Comparison of ENCODE assay signal across 14 cellular contexts in the genomic region with DNA sequence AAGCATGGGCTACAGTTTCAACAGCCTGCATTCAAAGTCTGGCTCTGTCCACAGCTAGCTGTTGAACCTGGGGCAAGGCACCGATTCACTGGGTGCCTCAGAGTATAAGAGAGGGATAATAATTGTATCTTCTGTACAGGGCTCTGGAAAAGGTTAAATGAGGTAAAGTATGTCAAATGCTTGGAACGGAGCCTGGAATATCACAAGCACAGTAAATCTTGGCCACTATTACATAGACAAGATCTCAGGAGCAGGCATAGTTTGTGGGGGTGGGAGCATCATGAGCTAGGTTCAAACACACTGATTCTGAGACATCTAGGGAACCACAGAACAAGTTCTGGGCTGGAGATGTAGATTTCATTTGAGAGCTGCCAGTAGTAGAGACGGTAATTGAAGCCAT.
DNase-seq lines count a peak whose midpoint lies in the region; ATAC-seq and TF ChIP-seq lines count a peak whose summit lies in the region.
"Had no signal": no experiment of that assay in that cellular context is flagged by ENCODE, and none has a peak within 500 bp of the region (broad histone marks: within the 10 kb centered on the region; RNA-seq: fewer than 3 reads in every experiment).

No MANE protein-coding gene starts in this region.

- peak; percentile 18 for ATAC-seq in left lobe of liver
- no peak for ATAC-seq in HG02870 (IDR thresholded peaks at IDR 0.05; ENCODE audit: unreplicated experiment)
- ATAC-seq in GM19324 (IDR thresholded peaks at IDR 0.05; ENCODE audit: low FRiP score, unreplicated experiment), result no peak

- no peaks in the 10 kb centered on the region for H3K9me3 ChIP-seq in AG04450 (ENCODE audit: control insufficient read depth, insufficient read depth, low read length)
- H3K9me3 ChIP-seq: right lobe of liver had no signal

- TF ChIP-seq CTCF in AG04450 (IDR thresholded peaks at IDR 0.05; ENCODE audit: low read depth, low read length), result no peak
- TF ChIP-seq CTCF in choroid plexus epithelial cell (conservative IDR thresholded peaks at IDR 0.05; ENCODE audit: low read depth, low read length), result no peak

- DNase-seq in AG04450 (ENCODE audit: low read depth, low spot score) (peak; percentile 83), M059J (ENCODE audit: low read depth) (peak; percentile 89), choroid plexus epithelial cell (ENCODE audit: low read depth) (peak; percentile 97), left lobe of liver (ENCODE audit: low spot score) (no peak), NCI-H510A (lab: John Stamatoyannopoulos, UW) (no peak)
- DNase-seq in stimulated activated naive CD4-positive, alpha-beta T cell treated with Interleukin-2 at 50 U/mL for 16 hours (lab: John Stamatoyannopoulos, UW), result no peak
- DNase-seq: activated CD4-positive, alpha-beta T cell treated with anti-CD3 and anti-CD28 coated beads, Interleukin-2, amount 10 ng/mL, durations not matched to agents 7 days and 5 days; activated gamma-delta T cell; midbrain; NCI-H1105 treated with DMSO at 0.1 percent for 48 hours; NCI-H82; right lobe of liver had no signal

- POLR2A ChIA-PET in AG04450 (lab: Yijun Ruan, JAX), result interaction anchor here (0.6 to 1.5 kb wide), 3 partner anchors 46 to 156 kb away, joined by 4 to 5 read pairs (median 4); no protein-coding TSS in a partner anchor

- H3K27me3 ChIP-seq in AG04450 (ENCODE audit: control insufficient read depth, insufficient read depth, low read length), result no peaks in the 10 kb centered on the region
- H3K27me3 ChIP-seq: right lobe of liver had no signal

- peak overlapping the region; percentile 66 for H3K27ac ChIP-seq in AG04450 (ENCODE audit: low read depth, low read length)
- H3K27ac ChIP-seq: right lobe of liver had no signal

- H3K4me3 ChIP-seq in AG04450 (ENCODE audit: low read depth, low read length), result no peak overlapping the region
- H3K4me3 ChIP-seq in choroid plexus epithelial cell (ENCODE audit: low read depth, low read length), result no peak overlapping the region
- H3K4me3 ChIP-seq: right lobe of liver had no signal

- CTCF ChIA-PET in AG04450 (lab: Charles Lee), result no interaction called here

Comparison
In these comparisons a context has a peak if more than half of its experiments do, and no peak if none do; other contexts are left out.
1. DNase-seq: peak in AG04450 (single experiment), M059J (single experiment) and choroid plexus epithelial cell (single experiment); none in left lobe of liver (single experiment), NCI-H510A (single experiment) and stimulated activated naive CD4-positive, alpha-beta T cell treated with Interleukin-2 at 50 U/mL for 16 hours (single experiment).